ENCODE assay signal across 21 cellular contexts in the genomic region with DNA sequence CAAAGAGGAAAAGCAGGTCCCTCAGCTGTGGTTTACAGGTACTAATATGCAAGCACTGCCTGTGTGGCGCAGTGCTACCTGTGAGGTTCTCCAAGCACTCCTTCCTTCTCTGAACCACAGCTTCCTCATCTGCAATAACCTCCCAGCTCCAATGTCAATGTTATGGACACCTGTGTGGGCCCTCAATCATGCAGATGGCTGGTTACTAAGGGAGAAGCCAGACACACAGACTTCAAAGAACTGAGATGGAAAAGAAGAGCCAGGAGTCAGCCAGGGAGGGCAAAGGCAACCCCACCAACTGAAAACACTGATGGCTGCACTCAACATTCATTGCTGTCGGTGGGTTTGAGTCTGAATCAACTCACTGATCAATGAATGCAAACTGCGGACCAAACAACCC.
DNase-seq lines count a peak whose midpoint lies in the region; ATAC-seq, FAIRE-seq and TF ChIP-seq lines count a peak whose summit lies in the region.
"Had no signal": no experiment of that assay in that cellular context is flagged by ENCODE, and none has a peak within 500 bp of the region (broad histone marks: within the 10 kb centered on the region; RNA-seq: fewer than 3 reads in every experiment).

No MANE protein-coding gene starts in this region.

- H3K79me2 ChIP-seq in GM23338 (replicated peaks; ENCODE audit: insufficient read depth) = no peaks in the 10 kb centered on the region; the same call in 1 of the 2 replicates
- peaks cover 56% of the 10 kb centered on the region for H3K79me2 ChIP-seq in astrocyte (ENCODE audit: insufficient read depth, low read length)

- TF ChIP-seq CTCF in GM23338 (conservative IDR thresholded peaks at IDR 0.05; ENCODE audit: low read depth in 2 of 2) = no peak
- no peak for TF ChIP-seq CTCF in IMR-90 (conservative IDR thresholded peaks at IDR 0.05; ENCODE audit: low read depth, low read length)
- no peak for TF ChIP-seq CTCF in astrocyte (IDR thresholded peaks at IDR 0.05; ENCODE audit: insufficient read depth, low read depth, low read length)
- TF ChIP-seq CTCF in Peyer's patch (IDR thresholded peaks at IDR 0.05) = no peak

- H3K9me1 ChIP-seq in IMR-90 (ENCODE audit: insufficient read depth, low read length) = peaks cover 11% of the 10 kb centered on the region

- H3K36me3 Mint-ChIP-seq in GM23338 (ENCODE audit: low read depth) = no peaks in the 10 kb centered on the region
- H3K36me3 Mint-ChIP-seq in astrocyte (ENCODE audit: low read depth, unreplicated experiment) = peaks cover 3% of the 10 kb centered on the region

- H3K23ac ChIP-seq in IMR-90 (ENCODE audit: low read depth, low read length) (peak overlapping the region; percentile 65; the same call in 1 of the 2 replicates), neuronal stem cell (ENCODE audit: low read depth, low read length, poor library complexity) (no peak overlapping the region)

- H2BK5ac ChIP-seq in IMR-90 (ENCODE audit: low read depth, low read length, poor library complexity, severe bottlenecking) = peak overlapping the region; percentile 46
- no peak overlapping the region for H2BK5ac ChIP-seq in neuronal stem cell (ENCODE audit: low read length)

- H3K36me3 ChIP-seq in GM23338 (ENCODE audit: insufficient read depth) (no peaks in the 10 kb centered on the region), IMR-90 (ENCODE audit: control insufficient read depth, insufficient read depth, low read length) (0 out of 2 replicates have a peak, but pooled peaks cover 2% of the 10 kb centered on the region), astrocyte (ENCODE audit: insufficient read depth, low read length) (peaks cover 8% of the 10 kb centered on the region), neuronal stem cell (replicated peaks in 1 of 2; ENCODE audit: control insufficient read depth in 2 of 2, insufficient read depth in 2 of 2, low read length in 2 of 2) (peaks cover 0 to 71% of the 10 kb centered on the region in 2 donors), Peyer's patch (no peaks in the 10 kb centered on the region)

- DNase-seq in GM23338 (ENCODE audit: low spot score) (peak; percentile 23), IMR-90 (no peak), astrocyte (ENCODE audit: low read depth) (no peak), neuronal stem cell (ENCODE audit: low spot score) (no peak), Peyer's patch (no peak), NCI-H2171 treated with DMSO at 0.1 percent for 48 hours (lab: John Stamatoyannopoulos, UW) (no peak)
- DNase-seq: COR-L47, DMS153, GM23248, NCI-H1048, NCI-H1694, NCI-H748 treated with DMSO at 0.1 percent for 48 hours, SHP77 had no signal

- POLR2A ChIA-PET in IMR-90 (lab: Charles Lee; ENCODE audit: unreplicated experiment) = no interaction called here

- ATAC-seq in GM23338 (peak; percentile 70), IMR-90 (ENCODE audit: low read depth) (no peak), HG02588 (IDR thresholded peaks at IDR 0.05; ENCODE audit: unreplicated experiment) (no peak), HG03565 (IDR thresholded peaks at IDR 0.05; ENCODE audit: unreplicated experiment) (no peak)
- ATAC-seq: A549, K562, Panc1, SK-N-SH treated with all-trans-retinoic acid at 6 μM for 48 hours had no signal

- H4K91ac ChIP-seq in IMR-90 (ENCODE audit: insufficient read depth, low read depth, low read length) (peak overlapping the region; percentile 3; the same call in 1 of the 2 replicates), neuronal stem cell (ENCODE audit: low read depth, low read length, poor library complexity) (no peak overlapping the region)

- H4K8ac ChIP-seq in IMR-90 (ENCODE audit: low read depth in 2 of 2, low read length in 2 of 2) (peak overlapping the region in 1 of 2 experiments; percentile 63; a peak in 1 of 4 replicates), neuronal stem cell (ENCODE audit: low read depth, low read length) (peak overlapping the region; percentile 29)

- H3K27ac Mint-ChIP-seq in GM23338 = no peak overlapping the region
- peak overlapping the region; percentile 76 for H3K27ac Mint-ChIP-seq in astrocyte (ENCODE audit: unreplicated experiment)

- no peak overlapping the region for H3K4me3 ChIP-seq in GM23338
- H3K4me3 ChIP-seq in IMR-90 (ENCODE audit: insufficient read depth, low read depth, low read length) = no peak overlapping the region
- H3K4me3 ChIP-seq in astrocyte (ENCODE audit: insufficient read depth, low read depth, low read length) = no peak overlapping the region
- no peak overlapping the region for H3K4me3 ChIP-seq in neuronal stem cell (ENCODE audit: low read length in 2 of 2)
- no peak overlapping the region for H3K4me3 ChIP-seq in Peyer's patch
- H3K4me3 ChIP-seq: A549, GM23248, K562 had no signal

- H2BK20ac ChIP-seq in IMR-90 (ENCODE audit: low read depth, low read length) = peak overlapping the region; percentile 66; the same call in 1 of the 2 replicates

- H3K4me3 Mint-ChIP-seq in GM23338 (no peak overlapping the region), astrocyte (ENCODE audit: unreplicated experiment) (no peak overlapping the region)

- H3K9ac ChIP-seq in IMR-90 (ENCODE audit: low read depth, low read length) (no peak overlapping the region), astrocyte (ENCODE audit: low read length) (peak overlapping the region; percentile 7), neuronal stem cell (ENCODE audit: low read depth, low read length, poor library complexity) (no peak overlapping the region)
- H3K9ac ChIP-seq: GM23248 had no signal

- H3K79me1 ChIP-seq in IMR-90 (ENCODE audit: low read depth in 1 of 2, low read length in 2 of 2) (peaks cover 16 to 42% of the 10 kb centered on the region in 2 experiments), neuronal stem cell (ENCODE audit: low read depth, low read length) (no peaks in the 10 kb centered on the region)

- intact Hi-C loops in IMR-90 (cut with micrococcal nuclease) = no loop called here

- no peak overlapping the region for H3K56ac ChIP-seq in IMR-90 (ENCODE audit: extremely low read depth, insufficient read depth, low read length)

- no peak overlapping the region for H2AFZ ChIP-seq in GM23338
- H2AFZ ChIP-seq in IMR-90 (replicated peaks; ENCODE audit: low read length, poor library complexity) = no peak overlapping the region
- H2AFZ ChIP-seq in astrocyte (ENCODE audit: low read depth, low read length) = no peak overlapping the region
- no peak overlapping the region for H2AFZ ChIP-seq in neuronal stem cell (ENCODE audit: low read length)
- H2AFZ ChIP-seq: GM23248 had no signal

- H2AK5ac ChIP-seq in IMR-90 (ENCODE audit: low read depth, low read length) = peak overlapping the region; percentile 61; the same call in 1 of the 2 replicates
- no peak overlapping the region for H2AK5ac ChIP-seq in neuronal stem cell (ENCODE audit: low read depth, low read length)

- H3K9me3 ChIP-seq in IMR-90 (ENCODE audit: control insufficient read depth, insufficient read depth, low read length) (no peaks in the 10 kb centered on the region), astrocyte (ENCODE audit: insufficient read depth, low read depth, low read length) (no peaks in the 10 kb centered on the region), neuronal stem cell (replicated peaks in 1 of 2; ENCODE audit: control insufficient read depth in 2 of 2, insufficient read depth in 1 of 2, low read depth in 1 of 2, low read length in 2 of 2) (peaks cover 0 to 4% of the 10 kb centered on the region in 2 donors), Peyer's patch (no peaks in the 10 kb centered on the region)
- H3K9me3 ChIP-seq: A549 had no signal

- no TSS peak for BruUV-seq in IMR-90 (replicated peaks; lab: Mats Ljungman, UMichigan)

- H3K27ac ChIP-seq in GM23338 (ENCODE audit: low read depth) (no peak overlapping the region), IMR-90 (ENCODE audit: insufficient read depth, low read length) (no peak overlapping the region), astrocyte (ENCODE audit: low read depth, low read length) (no peak overlapping the region), neuronal stem cell (replicated peaks; ENCODE audit: low read length) (no peak overlapping the region), Peyer's patch (no peak overlapping the region)
- H3K27ac ChIP-seq: A549, C4-2B, GM23248 had no signal

- H3F3A ChIP-seq in GM23338 (replicated peaks; ENCODE audit: low read depth) = no peaks in the 10 kb centered on the region

- no peak overlapping the region for H2BK12ac ChIP-seq in neuronal stem cell (ENCODE audit: low read length)

- CTCF ChIA-PET in IMR-90 (lab: Yijun Ruan, JAX) = no interaction called here

- H3K18ac ChIP-seq in IMR-90 (ENCODE audit: low read depth, low read length) (peak overlapping the region; percentile 27; the same call in 1 of the 2 replicates), neuronal stem cell (ENCODE audit: low read length) (no peak overlapping the region)

- H3K4me1 ChIP-seq in GM23338 (ENCODE audit: insufficient read depth) (peaks cover 39% of the 10 kb centered on the region), IMR-90 (ENCODE audit: control insufficient read depth, insufficient read depth, low read length) (peaks cover 24% of the 10 kb centered on the region), astrocyte (ENCODE audit: insufficient read depth, low read length) (peaks cover 51% of the 10 kb centered on the region), neuronal stem cell (ENCODE audit: control insufficient read depth in 2 of 2, insufficient read depth in 1 of 2, low read depth in 1 of 2, low read length in 2 of 2) (peaks cover 12 to 20% of the 10 kb centered on the region in 2 donors), Peyer's patch (no peaks in the 10 kb centered on the region)

- H3K27me3 Mint-ChIP-seq in GM23338 (ENCODE audit: insufficient read depth, low read depth, poor library complexity) = peaks cover 8% of the 10 kb centered on the region
- H3K27me3 Mint-ChIP-seq in astrocyte (ENCODE audit: low read depth, unreplicated experiment) = no peaks in the 10 kb centered on the region

- peak overlapping the region; percentile 78 for H3K4ac ChIP-seq in IMR-90 (ENCODE audit: low read depth, low read length)
- no peak overlapping the region for H3K4ac ChIP-seq in neuronal stem cell (ENCODE audit: low read length)

- no CpG with 5 or more reads among the region's 3 CpGs for WGBS in IMR-90 (ENCODE audit: extremely low coverage in 2 of 2, insufficient read length in 1 of 2), 2 experiments
- no CpG with 5 or more reads among the region's 3 CpGs for WGBS in neuronal stem cell (ENCODE audit: extremely low coverage in 2 of 2, insufficient read length in 2 of 2, insufficient replicate concordance in 1 of 2), 2 donors

- H4K5ac ChIP-seq in IMR-90 (ENCODE audit: low read depth, low read length) = peak overlapping the region; percentile 22; the same call in 1 of the 2 replicates

- H3K4me2 ChIP-seq in GM23338 (peak overlapping the region; percentile 25; the same call in 1 of the 2 replicates), IMR-90 (ENCODE audit: low read depth, low read length) (no peak overlapping the region), astrocyte (ENCODE audit: low read length) (no peak overlapping the region), neuronal stem cell (ENCODE audit: insufficient read depth, low read length, poor library complexity, severe bottlenecking) (no peak overlapping the region)
- H3K4me2 ChIP-seq: A549 had no signal

- H3K4me1 Mint-ChIP-seq in GM23338 = peaks cover 49% of the 10 kb centered on the region
- H3K4me1 Mint-ChIP-seq in astrocyte (ENCODE audit: low read depth, unreplicated experiment) = peaks cover 62% of the 10 kb centered on the region

- no peak overlapping the region for H3K14ac ChIP-seq in IMR-90 (replicated peaks; ENCODE audit: low read depth, low read length)
- H3K14ac ChIP-seq in neuronal stem cell (ENCODE audit: low read length) = no peak overlapping the region

- H2BK120ac ChIP-seq in IMR-90 (ENCODE audit: low read depth, low read length) (peak overlapping the region; percentile 59), neuronal stem cell (ENCODE audit: low read depth, low read length) (no peak overlapping the region)

- TF ChIP-seq POLR2A in IMR-90 (IDR thresholded peaks at IDR 0.05; ENCODE audit: low read depth, low read length) (no peak), Peyer's patch (IDR thresholded peaks at IDR 0.05) (no peak)

- no peak for FAIRE-seq in astrocyte (lab: Jason Lieb, UNC)
- FAIRE-seq: A549, GM12891, K562 had no signal

- no peaks in the 10 kb centered on the region for H3K27me3 ChIP-seq in GM23338 (ENCODE audit: insufficient read depth)
- H3K27me3 ChIP-seq in IMR-90 (ENCODE audit: control insufficient read depth, insufficient read depth, low read length) = no peaks in the 10 kb centered on the region
- no peaks in the 10 kb centered on the region for H3K27me3 ChIP-seq in astrocyte (ENCODE audit: insufficient read depth, low read length)
- no peaks in the 10 kb centered on the region for H3K27me3 ChIP-seq in neuronal stem cell (ENCODE audit: control insufficient read depth in 3 of 3, insufficient read depth in 3 of 3, low read depth in 1 of 3, low read length in 3 of 3)
- no peaks in the 10 kb centered on the region for H3K27me3 ChIP-seq in Peyer's patch

- no peak for TF ChIP-seq RAD21 in IMR-90 (IDR thresholded peaks at IDR 0.05; ENCODE audit: low read length)

- no peak overlapping the region for H2AK9ac ChIP-seq in IMR-90 (replicated peaks; ENCODE audit: low read depth, low read length, poor library complexity)

- H3K9me2 ChIP-seq in GM23338 (ENCODE audit: insufficient read depth) = no peaks in the 10 kb centered on the region

- H2BK15ac ChIP-seq in IMR-90 (ENCODE audit: low read depth, low read length) (peak overlapping the region; percentile 28; the same call in 1 of the 3 replicates), neuronal stem cell (ENCODE audit: low read length) (no peak overlapping the region)

- in situ Hi-C loops in IMR-90 (cut with MboI; ENCODE audit: low sequenced_read_pairs) = no loop called here

- H3K9me3 Mint-ChIP-seq in GM23338 = no peaks in the 10 kb centered on the region
- H3K9me3 Mint-ChIP-seq in astrocyte (ENCODE audit: unreplicated experiment) = no peaks in the 10 kb centered on the region

- dilution Hi-C loops in IMR-90 (cut with HindIII; ENCODE audit: low sequenced_read_pairs, unreplicated experiment) = no loop called here

- H4K20me1 ChIP-seq in GM23338 (replicated peaks; ENCODE audit: insufficient read depth) (no peaks in the 10 kb centered on the region), IMR-90 (ENCODE audit: insufficient read depth, low read length) (no peaks in the 10 kb centered on the region), astrocyte (ENCODE audit: insufficient read depth, low read length) (peaks cover 13% of the 10 kb centered on the region)
